6 cellular contexts compared by ENCODE assay signal in genomic region chr12:55931317-55931779, GRCh38. TPM values are rescaled to one million over a fixed set of nuclear protein-coding genes. Genes with fewer than 3 reads are reported as not detected.
DNase-seq lines count a peak whose midpoint lies in the region; ATAC-seq and TF ChIP-seq lines count a peak whose summit lies in the region.

No MANE protein-coding gene starts in this region.

- H3K36me3 ChIP-seq in thymus (ENCODE audit: control insufficient read depth, insufficient read depth): peaks cover 18% of the 10 kb centered on the region

- no peak for TF ChIP-seq CTCF in foreskin fibroblast (IDR thresholded peaks at IDR 0.05; ENCODE audit: low read depth, low read length)

- H3K4me3 ChIP-seq in foreskin fibroblast (ENCODE audit: low read depth in 1 of 2, low read length in 2 of 2) (peak overlapping the region; percentile 76 to 79), thymus (ENCODE audit: low read length) (peak overlapping the region; percentile 70)

- H3K27me3 Mint-ChIP-seq in activated T-cell treated with anti-CD3 and anti-CD28 coated beads, Interleukin-2, amount 50 U/mL, for 4 hours (ENCODE audit: low read depth): no peaks in the 10 kb centered on the region

- DNase-seq in activated T-cell treated with anti-CD3 and anti-CD28 coated beads, Interleukin-2, amount 50 U/mL, for 4 hours: no peak
- no peak for DNase-seq in activated T-cell treated with anti-CD3 and anti-CD28 coated beads, Interleukin-2, amount 50 U/mL, for 1 hour
- no peak for DNase-seq in foreskin fibroblast
- no peak for DNase-seq in HT-29 (ENCODE audit: low spot score)

- ATAC-seq in activated T-cell treated with anti-CD3 and anti-CD28 coated beads, Interleukin-2, amount 50 U/mL, for 4 hours: no peak
- no peak for ATAC-seq in GM18520 (IDR thresholded peaks at IDR 0.05; ENCODE audit: unreplicated experiment)

- no peaks in the 10 kb centered on the region for H3K27me3 ChIP-seq in thymus (ENCODE audit: control insufficient read depth, insufficient read depth)

- peaks cover 68% of the 10 kb centered on the region for H3K4me1 Mint-ChIP-seq in activated T-cell treated with anti-CD3 and anti-CD28 coated beads, Interleukin-2, amount 50 U/mL, for 4 hours (ENCODE audit: low read depth)

- no peaks in the 10 kb centered on the region for H3K9me3 Mint-ChIP-seq in activated T-cell treated with anti-CD3 and anti-CD28 coated beads, Interleukin-2, amount 50 U/mL, for 4 hours

- H3K9me3 ChIP-seq in thymus (ENCODE audit: control insufficient read depth): no peaks in the 10 kb centered on the region

- H3K4me1 ChIP-seq in thymus (ENCODE audit: control insufficient read depth, insufficient read depth, low read length): peaks cover 23% of the 10 kb centered on the region

- WGBS in thymus: 3% methylated on average over 10 of the region's 10 CpGs

- H3K4me3 Mint-ChIP-seq in activated T-cell treated with anti-CD3 and anti-CD28 coated beads, Interleukin-2, amount 50 U/mL, for 4 hours: peak overlapping the region; percentile 98

- peak overlapping the region; percentile 94 for H3K27ac ChIP-seq in thymus (ENCODE audit: low read depth)

- H3K36me3 Mint-ChIP-seq in activated T-cell treated with anti-CD3 and anti-CD28 coated beads, Interleukin-2, amount 50 U/mL, for 4 hours (ENCODE audit: insufficient read depth): peaks cover 8% of the 10 kb centered on the region

RNA-seq across cellular contexts. Expression of gene DGKA, which starts 0.4 kb away (rescaled TPM):
- total RNA-seq in activated T-cell treated with anti-CD3 and anti-CD28 coated beads, Interleukin-2, amount 50 U/mL, for 4 hours: 100 to 1,000 TPM; 132 to 164 (median 153) TPM
- 381 TPM for polyA plus RNA-seq in thymus
- total RNA-seq in HT-29 (2014; rRNA removed; shearing (Covaris generic)): 5.5 and 5.9 TPM in 2 replicates

RNA-seq across cellular contexts. Expression of gene PYM1, which starts 3.7 kb away (rescaled TPM):
- total RNA-seq in activated T-cell treated with anti-CD3 and anti-CD28 coated beads, Interleukin-2, amount 50 U/mL, for 4 hours: 10 to 100 TPM; 24.9 to 30.0 (median 28.4) TPM
- polyA plus RNA-seq in thymus: 57.9 TPM
- total RNA-seq in HT-29 (2014; rRNA removed; shearing (Covaris generic)): 50.5 and 52.1 TPM in 2 replicates

RNA-seq across cellular contexts. Expression of gene PMEL, which starts 34.5 kb away (rescaled TPM):
- total RNA-seq in activated T-cell treated with anti-CD3 and anti-CD28 coated beads, Interleukin-2, amount 50 U/mL, for 4 hours: under 1 TPM in 2 of 3 donors, not detected in 1; 0.13 to 0.41 TPM
- polyA plus RNA-seq in thymus: 0.94 TPM
- total RNA-seq in HT-29 (2014; rRNA removed; shearing (Covaris generic)): 2.7 and 7.6 TPM in 2 replicates

RNA-seq across cellular contexts. Expression of gene CDK2, which starts 35.3 kb away (rescaled TPM):
- total RNA-seq in activated T-cell treated with anti-CD3 and anti-CD28 coated beads, Interleukin-2, amount 50 U/mL, for 4 hours: 10 to 100 TPM; 65.4 to 80.1 (median 74.1) TPM
- 22.3 TPM for polyA plus RNA-seq in thymus
- 46.8 and 49.4 TPM in 2 replicates for total RNA-seq in HT-29 (2014; rRNA removed; shearing (Covaris generic))

RNA-seq across cellular contexts. Expression of gene RAB5B, which starts 42.5 kb away (rescaled TPM):
- 10 to 100 TPM; 18.5 to 27.5 (median 22.6) TPM for total RNA-seq in activated T-cell treated with anti-CD3 and anti-CD28 coated beads, Interleukin-2, amount 50 U/mL, for 4 hours
- polyA plus RNA-seq in thymus: 63.1 TPM
- total RNA-seq in HT-29 (2014; rRNA removed; shearing (Covaris generic)): 32.1 and 35.0 TPM in 2 replicates

Comparison
In these comparisons a context has a peak if more than half of its experiments do, and no peak if none do; other contexts are left out.
1. RNA of gene DGKA, which starts 0.4 kb away (total RNA-seq): 132 to 164 TPM in activated T-cell treated with anti-CD3 and anti-CD28 coated beads, Interleukin-2, amount 50 U/mL, for 4 hours; 5.5 to 5.9 TPM in HT-29; every median in the first group is over 10 times any median in the second.